In genomic region chr1:40258445-40258769, GRCh38 we compare ENCODE assay signal across 8 cellular contexts. TPM values are rescaled to one million over a fixed set of nuclear protein-coding genes. Genes with fewer than 3 reads are reported as not detected.
DNase-seq lines count a peak whose midpoint lies in the region; ATAC-seq, FAIRE-seq and TF ChIP-seq lines count a peak whose summit lies in the region.

No MANE protein-coding gene starts in this region.

- H3K27ac ChIP-seq in H1 (ENCODE audit: low read depth, low read length), result peak overlapping the region; percentile 88

- H4K5ac ChIP-seq in H1 (ENCODE audit: insufficient read length, low read depth, low read length), result peak overlapping the region; percentile 35

- H4K20me1 ChIP-seq in H1 (replicated peaks in 1 of 2; ENCODE audit: control insufficient read depth in 1 of 2, insufficient read depth in 2 of 2, low read length in 2 of 2), result peaks cover 0 to 1% of the 10 kb centered on the region in 2 experiments

- H3K27me3 ChIP-seq in H1 (replicated peaks in 1 of 4; ENCODE audit: control insufficient read depth in 3 of 4, extremely low read depth in 1 of 4, insufficient read depth in 3 of 4, low read length in 3 of 4) (no peaks in the 10 kb centered on the region), neuron (ENCODE audit: insufficient read depth, low read length) (no peaks in the 10 kb centered on the region)

- H3K79me1 ChIP-seq in H1 (ENCODE audit: low read depth, low read length), result no peaks in the 10 kb centered on the region

- H2AFZ ChIP-seq in H1 (ENCODE audit: low read length), result peak overlapping the region; percentile 97
- peak overlapping the region; percentile 38 for H2AFZ ChIP-seq in neuron (ENCODE audit: low read depth, low read length)

- H3K4me1 ChIP-seq in H1 (replicated peaks in 1 of 4; ENCODE audit: control insufficient read depth in 3 of 4, insufficient read depth in 4 of 4, low read length in 3 of 4) (no peaks in the 10 kb centered on the region; a peak in 1 of 7 replicates), neuron (ENCODE audit: insufficient read depth, low read length) (peaks cover 17% of the 10 kb centered on the region)

- peak in 1 of 2 experiments; percentile 8; a peak in 1 of 3 replicates for TF ChIP-seq POLR2A in H1 (IDR thresholded peaks at IDR 0.05; ENCODE audit: control extremely low read depth in 1 of 2, low read depth in 2 of 2, low read length in 2 of 2)

- no peaks in the 10 kb centered on the region for H3K23me2 ChIP-seq in H1 (ENCODE audit: low read depth, low read length)

- H2BK15ac ChIP-seq in H1 (ENCODE audit: low read length), result no peak overlapping the region

- H2BK20ac ChIP-seq in H1 (ENCODE audit: low read length), result no peak overlapping the region

- H3K36me3 ChIP-seq in H1 (ENCODE audit: control insufficient read depth in 2 of 4, insufficient read depth in 4 of 4, low read length in 3 of 4) (peaks cover 4 to 34% (median 21%) of the 10 kb centered on the region in 4 experiments; a peak in 6 of 8 replicates), neuron (ENCODE audit: insufficient read depth, low read length) (peaks cover 34% of the 10 kb centered on the region)

- no peak overlapping the region for H2AK5ac ChIP-seq in H1 (ENCODE audit: low read depth, low read length)

- H3K9me3 ChIP-seq in H1 (ENCODE audit: insufficient read depth in 2 of 2, low read depth in 1 of 2, low read length in 1 of 2) (no peaks in the 10 kb centered on the region), neuron (ENCODE audit: low read length) (no peaks in the 10 kb centered on the region)

- FAIRE-seq in H1 (lab: Jason Lieb, UNC), result no peak

- DNase-seq in ELR (ENCODE audit: low read depth) (peak; percentile 37), NCI-H82 treated with DMSO at 0.1 percent for 48 hours (lab: John Stamatoyannopoulos, UW; ENCODE audit: unreplicated experiment) (peak; percentile 31), H1 (ENCODE audit: low read depth in 1 of 2, low spot score in 2 of 2) (no peak), SK-N-DZ (ENCODE audit: low spot score) (no peak), NCI-H1092 treated with DMSO at 0.1 percent for 48 hours (lab: John Stamatoyannopoulos, UW) (no peak)

- 0 out of 2 replicates have a peak overlapping the region, but pooled peaks have one; percentile 62 for H3K18ac ChIP-seq in H1 (ENCODE audit: extremely low read depth, low read length)

- TF ChIP-seq RAD21 in H1 (IDR thresholded peaks at IDR 0.05 in 1 of 2, conservative IDR thresholded peaks at IDR 0.05 in 1 of 2; ENCODE audit: low read depth in 2 of 2, low read length in 2 of 2), result no peak

- POLR2A ChIA-PET in H1 (lab: Charles Lee; ENCODE audit: partially characterized antibody), result interaction anchor here (0.6 to 2.4 kb wide), 11 partner anchors 9 to 218 kb away, joined by 3 to 7 read pairs (median 3); partner anchors contain the start of genes CAP1, RLF and TMCO2

- TF ChIP-seq CTCF in H1 (IDR thresholded peaks at IDR 0.05; ENCODE audit: control extremely low read depth in 1 of 3, insufficient read depth in 1 of 3, low read depth in 1 of 3, low read length in 3 of 3), result no peak

- peak overlapping the region; percentile 97 for H4K8ac ChIP-seq in H1 (ENCODE audit: extremely low read depth, insufficient read depth, low read length)

- H3K23ac ChIP-seq in H1 (ENCODE audit: insufficient read length), result no peak overlapping the region

- H3K4me2 ChIP-seq in H1 (ENCODE audit: insufficient read depth in 1 of 2, low read depth in 2 of 2, low read length in 2 of 2), result peak overlapping the region; percentile 49 to 71

- 5% methylated on average over 10 of the region's 10 CpGs; no CpG with 5 or more reads in 1 of the 2 experiments for WGBS in H1 (ENCODE audit: extremely low coverage in 1 of 2, insufficient coverage in 1 of 2, insufficient read length in 1 of 2, insufficient replicate concordance in 2 of 2, low coverage in 1 of 2, low lambda C conversion rate in 2 of 2, missing lambda C conversion rate in 1 of 2), 2 experiments

- CTCF ChIA-PET in H1 (lab: Charles Lee; ENCODE audit: partially characterized antibody), result interaction anchor here (1.0 to 1.4 kb wide), 3 partner anchors 23 to 77 kb away, joined by 3 read pairs; no protein-coding TSS in a partner anchor

- H3K79me2 ChIP-seq in H1 (ENCODE audit: control insufficient read depth in 1 of 2, insufficient read depth in 2 of 2, low read length in 2 of 2), result peaks cover 0 to 25% of the 10 kb centered on the region in 2 experiments; a peak in 2 of 4 replicates

- peak overlapping the region; percentile 90 to 99 (median 97) for H3K4me3 ChIP-seq in H1 (ENCODE audit: extremely low read depth in 1 of 4, insufficient read depth in 2 of 4, low read depth in 3 of 4, low read length in 4 of 4)
- peak overlapping the region; percentile 86 for H3K4me3 ChIP-seq in neuron (ENCODE audit: low read length)

- H2BK120ac ChIP-seq in H1 (replicated peaks; ENCODE audit: low read depth, low read length), result no peak overlapping the region

- H2BK5ac ChIP-seq in H1 (ENCODE audit: low read depth, low read length), result peak overlapping the region; percentile 89

- TF ChIP-seq EP300 in H1 (IDR thresholded peaks at IDR 0.05; ENCODE audit: borderline replicate concordance in 1 of 2, low read depth in 2 of 2, low read length in 2 of 2), result no peak

- no peak overlapping the region for H2BK12ac ChIP-seq in H1 (ENCODE audit: low read depth, low read length)

- no peak overlapping the region for H3K4ac ChIP-seq in H1 (replicated peaks; ENCODE audit: insufficient read length, low read depth, low read length)

- peak overlapping the region; percentile 90 to 97 (median 91) for H3K9ac ChIP-seq in H1 (replicated peaks in 1 of 4; ENCODE audit: extremely low read depth in 1 of 4, low read depth in 3 of 4, low read length in 3 of 4)

- no peak overlapping the region for H3K56ac ChIP-seq in H1 (replicated peaks; ENCODE audit: insufficient read length, low read depth, low read length)

- H3K14ac ChIP-seq in H1 (ENCODE audit: insufficient read length), result no peak overlapping the region

- ATAC-seq in HG02610 (IDR thresholded peaks at IDR 0.05; ENCODE audit: unreplicated experiment) (no peak), HG02571 (IDR thresholded peaks at IDR 0.05; ENCODE audit: unreplicated experiment) (no peak)

- H4K91ac ChIP-seq in H1 (replicated peaks; ENCODE audit: insufficient read length, low read length), result peak overlapping the region; percentile 57

TF ChIP-seq in H1, 55 proteins besides CTCF, POLR2A, EP300 and RAD21:
- TF ChIP-seq JUND (IDR thresholded peaks at IDR 0.05; ENCODE audit: low read length), result no peak
TF ChIP-seq in H1: peak in this region for 0.

RNA-seq across cellular contexts. Expression of gene ZMPSTE24, which starts 0.4 kb away (rescaled TPM):
- 41.5 and 42.9 TPM in 2 replicates for total RNA-seq in H1 (2021; fragmentation: NEBNext Ultra II Directional; extraction: Animal tissue kit (Norgen Biotek cat#: 25700))
- 7.9 and 12.7 TPM in 2 replicates for polyA plus RNA-seq in H1 (2011; rRNA removed)
- polyA plus RNA-seq in H1 (2011; cell fraction: cytosol; rRNA removed), result 15.7 TPM
- polyA plus RNA-seq in H1 (2011; cell fraction: nucleus; rRNA removed), result 5.6 TPM
- polyA plus RNA-seq in H1 (2012, experiment 1 of 2), result 15.9 to 30.3 TPM (median 18.2 TPM) in 4 replicates
- 2.7 TPM for polyA plus RNA-seq in H1 (2012, experiment 2 of 2)
- polyA plus RNA-seq in H1 (2013, experiment 1 of 2), result 58.1 TPM
- polyA plus RNA-seq in H1 (2013, experiment 2 of 2), result 63.2 TPM
- 15.8 and 18.8 TPM in 2 replicates for polyA minus RNA-seq in H1 (2011; rRNA and poly(A)+ RNA removed)
- polyA minus RNA-seq in H1 (2011; cell fraction: cytosol; rRNA and poly(A)+ RNA removed), result 25.6 TPM
- polyA minus RNA-seq in H1 (2011; cell fraction: nucleus; rRNA and poly(A)+ RNA removed), result 12.8 TPM
- 30.1 and 35.3 TPM in 2 replicates for polyA plus RNA-seq in SK-N-DZ (2014; cell fraction: cytosol; rRNA removed)
- 16.2 and 18.2 TPM in 2 replicates for polyA plus RNA-seq in SK-N-DZ (2014; cell fraction: nucleus; rRNA removed)

RNA-seq across cellular contexts. Expression of gene TMCO2, which starts 10.7 kb away (rescaled TPM):
- total RNA-seq in H1 (2021; fragmentation: NEBNext Ultra II Directional; extraction: Animal tissue kit (Norgen Biotek cat#: 25700)), result not detected in 2 replicates
- polyA plus RNA-seq in H1 (2011; rRNA removed), result not detected in 2 replicates
- not detected for polyA plus RNA-seq in H1 (2011; cell fraction: cytosol; rRNA removed)
- not detected for polyA plus RNA-seq in H1 (2011; cell fraction: nucleus; rRNA removed)
- polyA plus RNA-seq in H1 (2012, experiment 1 of 2), result not detected in 4 replicates
- polyA plus RNA-seq in H1 (2012, experiment 2 of 2), result not detected
- not detected for polyA plus RNA-seq in H1 (2013, experiment 1 of 2)
- not detected for polyA plus RNA-seq in H1 (2013, experiment 2 of 2)
- polyA minus RNA-seq in H1 (2011; rRNA and poly(A)+ RNA removed), result not detected in 2 replicates
- polyA minus RNA-seq in H1 (2011; cell fraction: cytosol; rRNA and poly(A)+ RNA removed), result not detected
- polyA minus RNA-seq in H1 (2011; cell fraction: nucleus; rRNA and poly(A)+ RNA removed), result not detected
- polyA plus RNA-seq in SK-N-DZ (2014; cell fraction: cytosol; rRNA removed), result not detected in 2 replicates
- not detected in 2 replicates for polyA plus RNA-seq in SK-N-DZ (2014; cell fraction: nucleus; rRNA removed)

RNA-seq across cellular contexts. Expression of gene COL9A2, which starts 58.7 kb away (rescaled TPM):
- total RNA-seq in H1 (2021; fragmentation: NEBNext Ultra II Directional; extraction: Animal tissue kit (Norgen Biotek cat#: 25700)), result 2.7 and 3.2 TPM in 2 replicates
- 3.3 and 3.7 TPM in 2 replicates for polyA plus RNA-seq in H1 (2011; rRNA removed)
- polyA plus RNA-seq in H1 (2011; cell fraction: cytosol; rRNA removed), result 3.6 TPM
- 20.4 TPM for polyA plus RNA-seq in H1 (2011; cell fraction: nucleus; rRNA removed)
- 4.1 to 5.4 TPM (median 5.3 TPM) in 4 replicates for polyA plus RNA-seq in H1 (2012, experiment 1 of 2)
- polyA plus RNA-seq in H1 (2012, experiment 2 of 2), result 6.8 TPM
- 3.5 TPM for polyA plus RNA-seq in H1 (2013, experiment 1 of 2)
- 3.2 TPM for polyA plus RNA-seq in H1 (2013, experiment 2 of 2)
- polyA minus RNA-seq in H1 (2011; rRNA and poly(A)+ RNA removed), result 0.54 and 0.63 TPM in 2 replicates
- polyA minus RNA-seq in H1 (2011; cell fraction: cytosol; rRNA and poly(A)+ RNA removed), result 1.7 TPM
- polyA minus RNA-seq in H1 (2011; cell fraction: nucleus; rRNA and poly(A)+ RNA removed), result 1.7 TPM
- polyA plus RNA-seq in SK-N-DZ (2014; cell fraction: cytosol; rRNA removed), result 7.9 and 12.1 TPM in 2 replicates
- 125 and 126 TPM in 2 replicates for polyA plus RNA-seq in SK-N-DZ (2014; cell fraction: nucleus; rRNA removed)

Comparison
In these comparisons a context has a peak if more than half of its experiments do, and no peak if none do; other contexts are left out.
1. DNase-seq: peak in ELR (single experiment) and NCI-H82 treated with DMSO at 0.1 percent for 48 hours (single experiment); none in H1 (0 of 2), SK-N-DZ (single experiment) and NCI-H1092 treated with DMSO at 0.1 percent for 48 hours (single experiment).